In the genomic region with DNA sequence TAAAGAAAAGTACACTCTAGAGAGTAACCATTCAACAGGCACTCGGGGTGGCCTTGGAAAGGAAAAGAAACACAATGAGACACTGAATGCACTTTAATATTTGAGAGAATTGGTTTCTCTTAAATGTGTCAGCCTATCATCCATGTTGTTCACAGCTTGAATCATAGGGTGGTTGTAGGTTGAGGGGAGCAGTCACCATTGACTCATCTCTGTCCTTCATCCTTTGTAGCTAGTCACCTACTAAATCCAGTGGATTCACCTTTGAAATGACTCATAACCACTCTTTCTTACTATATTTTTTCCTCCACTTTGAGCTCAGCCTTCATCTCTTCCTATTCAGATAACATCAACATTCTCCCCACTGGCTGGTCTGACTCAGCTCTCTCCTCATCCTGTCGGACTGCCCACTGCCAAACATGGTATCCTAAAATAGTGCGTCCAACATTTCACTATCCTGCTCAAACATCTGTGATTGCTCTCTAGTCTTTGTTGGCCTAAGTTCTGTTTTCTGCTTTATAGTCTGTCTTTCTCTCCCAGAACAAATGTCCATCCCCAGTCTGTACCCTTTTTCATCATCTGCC, we compare ENCODE assay signal across 10 cellular contexts.
DNase-seq lines count a peak whose midpoint lies in the region; ATAC-seq and TF ChIP-seq lines count a peak whose summit lies in the region.
"Had no signal": no experiment of that assay in that cellular context is flagged by ENCODE, and none has a peak within 500 bp of the region (broad histone marks: within the 10 kb centered on the region; RNA-seq: fewer than 3 reads in every experiment).

No MANE protein-coding gene starts in this region.

- H3K27ac ChIP-seq in RWPE2 (ENCODE audit: poor library complexity, severe bottlenecking) = peak overlapping the region; percentile 63
- H3K27ac ChIP-seq: 22Rv1 had no signal

- DNase-seq in DMS53 (lab: John Stamatoyannopoulos, UW) (peak; percentile 8), DMS53 treated with DMSO at 0.1 percent for 48 hours (lab: John Stamatoyannopoulos, UW; ENCODE audit: unreplicated experiment) (no peak), RWPE2 (ENCODE audit: low spot score) (peak; percentile 78), dermis blood vessel endothelial cell (peak; percentile 76), GM13976 (ENCODE audit: low spot score) (no peak)
- DNase-seq in stimulated activated CD4-positive, alpha-beta T cell treated with anti-CD3 and anti-CD28 coated beads, Interleukin-4, amount 100 ng/mL, for 48 hours (ENCODE audit: low read depth in 2 of 2) = peak; percentile 13 to 30
- DNase-seq in activated CD8-positive, alpha-beta memory T cell treated with anti-CD3 and anti-CD28 coated beads for 24 hours = no peak
- DNase-seq: glutamatergic neuron had no signal

- no peaks in the 10 kb centered on the region for H3K9me3 ChIP-seq in RWPE2 (ENCODE audit: severe bottlenecking)

- in situ Hi-C loops in GM13976 (cut with MboI; ENCODE audit: low sequenced_read_pairs, unreplicated experiment) = no loop called here

- peaks cover 11% of the 10 kb centered on the region for H3K4me1 ChIP-seq in RWPE2 (ENCODE audit: insufficient read depth, poor library complexity, severe bottlenecking)

- no peak for TF ChIP-seq CTCF in RWPE2 (IDR thresholded peaks at IDR 0.05; ENCODE audit: poor library complexity, severe bottlenecking)
- TF ChIP-seq CTCF in GM13976 (IDR thresholded peaks at IDR 0.05; ENCODE audit: borderline replicate concordance, control extremely low read depth, extremely low read depth, insufficient read depth, missing control alignments) = no peak

- no peaks in the 10 kb centered on the region for H3K36me3 ChIP-seq in RWPE2 (ENCODE audit: low read depth)

- no peak overlapping the region for H3K4me3 ChIP-seq in RWPE2 (ENCODE audit: severe bottlenecking)

- no peaks in the 10 kb centered on the region for H3K27me3 ChIP-seq in RWPE2 (ENCODE audit: insufficient read depth, poor library complexity, severe bottlenecking)

- ATAC-seq in RWPE2 (ENCODE audit: low read depth) (peak; percentile 99), HG03196 (IDR thresholded peaks at IDR 0.05; ENCODE audit: unreplicated experiment) (no peak)

Comparison
In these comparisons a context has a peak if more than half of its experiments do, and no peak if none do; other contexts are left out.
1. DNase-seq: peak in DMS53 (single experiment), RWPE2 (single experiment), dermis blood vessel endothelial cell (single experiment) and stimulated activated CD4-positive, alpha-beta T cell treated with anti-CD3 and anti-CD28 coated beads, Interleukin-4, amount 100 ng/mL, for 48 hours (2 of 2); none in DMS53 treated with DMSO at 0.1 percent for 48 hours (single experiment), GM13976 (single experiment) and activated CD8-positive, alpha-beta memory T cell treated with anti-CD3 and anti-CD28 coated beads for 24 hours (single experiment).